Comparison of ENCODE assay signal across 21 cellular contexts in genomic region chr1:241827308-241827707, GRCh38.
"Had no signal": no experiment of that assay in that cellular context is flagged by ENCODE, and none has a peak within 500 bp of the region (broad histone marks: within the 10 kb centered on the region; RNA-seq: fewer than 3 reads in every experiment).

No MANE protein-coding gene starts in this region.

- H3K27me3 ChIP-seq: SJSA1 had no signal

- H3K4me3 ChIP-seq: SJSA1 had no signal

- ATAC-seq: activated CD4-positive, CD25-positive, alpha-beta regulatory T cell treated with anti-CD3 and anti-CD28 coated beads, Interleukin-2, amount 50 U/mL, for 24 hours; activated CD8-positive, alpha-beta T cell treated with anti-CD3 and anti-CD28 coated beads for 36 hours; activated T-cell treated with anti-CD3 and anti-CD28 coated beads, Interleukin-2, amount 50 U/mL, for 72 hours had no signal

- H3K36me3 ChIP-seq: SJSA1 had no signal

- DNase-seq: activated CD4-positive, alpha-beta T cell treated with anti-CD3 and anti-CD28 coated beads for 4 hours; activated CD8-positive, alpha-beta memory T cell treated with anti-CD3 and anti-CD28 coated beads, Interleukin-2, amount 50 U/mL, for 4 hours; activated CD8-positive, alpha-beta T cell treated with anti-CD3 and anti-CD28 coated beads for 36 hours; activated gamma-delta T cell treated with Interleukin-2 at 50 U/mL for 16 hours; activated naive CD4-positive, alpha-beta T cell treated with anti-CD3 and anti-CD28 coated beads, Interleukin-2, amount 10 ng/mL, durations not matched to agents 7 days and 5 days; activated naive CD8-positive, alpha-beta T cell treated with anti-CD3 and anti-CD28 coated beads for 36 hours; activated T-cell treated with anti-CD3 and anti-CD28 coated beads, Interleukin-2, amount 50 U/mL, for 72 hours; anterior cingulate cortex; KG1; NCI-H1048; NCI-H146; NCI-H1930; NCI-H2171; NCI-H2227 treated with DMSO at 0.1 percent for 48 hours; NCI-H446 treated with DMSO at 0.1 percent for 48 hours; NCI-H524 treated with DMSO at 0.1 percent for 48 hours; NCI-H748 treated with DMSO at 0.1 percent for 48 hours; RPMI8226; SHP77 had no signal

- H3K9me3 ChIP-seq: SJSA1 had no signal

- H3K27ac ChIP-seq: SJSA1 had no signal
